In the genomic region with DNA sequence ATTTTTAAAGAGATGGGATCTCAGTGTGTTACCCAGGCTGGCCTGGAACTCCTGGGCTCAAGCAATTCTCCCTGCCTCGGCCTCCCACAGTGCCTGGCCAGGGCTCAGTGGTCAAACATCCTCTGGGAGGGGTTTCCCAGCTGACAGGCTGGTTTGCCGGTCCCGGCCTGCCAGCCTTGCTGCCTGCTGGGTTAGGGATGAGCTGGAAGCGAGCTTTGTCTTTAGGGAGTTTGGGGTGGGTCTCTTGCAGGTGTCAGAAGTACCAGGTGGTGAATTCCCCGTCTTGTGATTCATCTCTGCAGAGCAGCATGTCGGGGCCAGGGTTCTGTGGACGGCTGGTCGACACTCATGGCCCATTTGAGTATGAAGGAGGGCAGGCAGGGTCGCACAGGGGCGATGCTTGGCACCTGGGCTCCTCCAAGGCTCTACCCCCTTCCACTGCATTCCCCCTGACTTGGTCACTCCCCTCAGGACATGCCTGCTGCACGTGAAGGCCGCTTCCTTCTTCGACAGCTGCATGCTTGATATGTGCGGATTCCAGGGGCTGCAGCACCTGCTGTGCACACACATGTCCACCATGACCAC, we compare ENCODE assay signal across 31 cellular contexts. TPM values are rescaled to one million over a fixed set of nuclear protein-coding genes. Genes with fewer than 3 reads are reported as not detected.
"Had no signal": no experiment of that assay in that cellular context is flagged by ENCODE, and none has a peak within 500 bp of the region (broad histone marks: within the 10 kb centered on the region; RNA-seq: fewer than 3 reads in every experiment).

No MANE protein-coding gene starts in this region.

- H3K9ac ChIP-seq: parathyroid adenoma had no signal

- DNase-seq: activated CD8-positive, alpha-beta memory T cell treated with anti-CD3 and anti-CD28 coated beads, Interleukin-2, amount 50 U/mL, for 48 hours; activated naive CD4-positive, alpha-beta T cell; activated T-cell treated with anti-CD3 and anti-CD28 coated beads, Interleukin-2, amount 50 U/mL, for 4 hours; adrenal gland; cerebellar nuclear complex; foreskin fibroblast; hippocampal formation; left ventricle myocardium inferior; right cardiac atrium; stimulated activated CD4-positive, alpha-beta T cell treated with anti-CD3 and anti-CD28 coated beads, Interleukin-12 subunit alpha, Interleukin-12 subunit beta, amount 100 ng/mL, for 4 hours; stimulated activated CD4-positive, alpha-beta T cell treated with anti-CD3 and anti-CD28 coated beads, Interleukin-4, amount 100 ng/mL, for 4 hours; substantia nigra; T1000; uterus had no signal

- H3K9me3 ChIP-seq: adrenal gland, left ventricle myocardium inferior, tibial nerve, uterus had no signal

- H3K36me3 ChIP-seq: adrenal gland, left ventricle myocardium inferior, tibial nerve, uterus had no signal

- H3K4me1 ChIP-seq: adrenal gland, left ventricle myocardium inferior, parathyroid adenoma, tibial nerve, uterus had no signal

- H3K79me2 ChIP-seq: parathyroid adenoma had no signal

- H3K4me1 Mint-ChIP-seq: mesothelial cell of epicardium had no signal

- H3K27me3 Mint-ChIP-seq: stimulated activated naive CD8-positive, alpha-beta T cell treated with anti-CD3 and anti-CD28 coated beads, Interleukin-15, Interleukin-2, amounts not matched to agents 100 ng/mL and 50 ng/mL, for 24 hours had no signal

- H3K27me3 ChIP-seq: adrenal gland, tibial nerve, uterus had no signal

- H3K9me3 Mint-ChIP-seq: activated T-cell treated with anti-CD3 and anti-CD28 coated beads, Interleukin-2, amount 50 U/mL, for 4 hours; activated T-helper 2 cell treated with anti-CD3 and anti-CD28 coated beads, Interferon-gamma antibody, Interleukin-2, Interleukin-4, amounts not matched to agents 10 μg/mL and 5 μg/mL and 100 μg/mL, durations not matched to agents 14 hours and 24 hours and 36 hours; mesothelial cell of epicardium; natural killer cell treated with Interleukin-12 subunit alpha and Interleukin-12 subunit beta and Interleukin-15 and Interleukin-18, amount 100 ng/mL, for 72 hours; stimulated activated naive CD8-positive, alpha-beta T cell treated with anti-CD3 and anti-CD28 coated beads, Interleukin-15, Interleukin-2, amounts not matched to agents 100 ng/mL and 50 ng/mL, for 24 hours; T-helper 1 cell treated with Interleukin-12 subunit alpha and Interleukin-12 subunit beta and Interleukin-4 antibody, amounts not matched to agents 30 μg/mL and 1 μg/mL, for 36 hours; WTC11 had no signal

- H3K27ac ChIP-seq: adrenal gland, coronary artery, left ventricle myocardium inferior, parathyroid adenoma, tibial nerve, uterus had no signal

- H3K4me3 ChIP-seq: adrenal gland, coronary artery, left ventricle myocardium inferior, tibial nerve, uterus had no signal

- H2AFZ ChIP-seq: parathyroid adenoma had no signal

- ATAC-seq: activated T-cell treated with anti-CD3 and anti-CD28 coated beads, Interleukin-2, amount 50 U/mL, for 4 hours; natural killer cell treated with Interleukin-12 subunit alpha and Interleukin-12 subunit beta and Interleukin-15 and Interleukin-18, amount 100 ng/mL, for 72 hours; right cardiac atrium; WTC11 had no signal

- H3K4me3 Mint-ChIP-seq: activated naive CD8-positive, alpha-beta T cell; activated T-cell treated with anti-CD3 and anti-CD28 coated beads, Interleukin-2, amount 50 U/mL, for 4 hours; mesothelial cell of epicardium; natural killer cell treated with Interleukin-12 subunit alpha and Interleukin-12 subunit beta and Interleukin-15 and Interleukin-18, amount 100 ng/mL, for 72 hours; stimulated activated naive CD8-positive, alpha-beta T cell treated with anti-CD3 and anti-CD28 coated beads, Interleukin-15, Interleukin-2, amounts not matched to agents 100 ng/mL and 50 ng/mL, for 24 hours; T-helper 1 cell treated with Interleukin-12 subunit alpha and Interleukin-12 subunit beta and Interleukin-4 antibody, amounts not matched to agents 30 μg/mL and 1 μg/mL, for 36 hours; WTC11 had no signal

- H3K27ac Mint-ChIP-seq: activated naive CD8-positive, alpha-beta T cell; activated T-helper 2 cell treated with anti-CD3 and anti-CD28 coated beads, Interferon-gamma antibody, Interleukin-2, Interleukin-4, amounts not matched to agents 10 μg/mL and 5 μg/mL and 100 μg/mL, durations not matched to agents 14 hours and 24 hours and 36 hours; mesothelial cell of epicardium; natural killer cell treated with Interleukin-12 subunit alpha and Interleukin-12 subunit beta and Interleukin-15 and Interleukin-18, amount 100 ng/mL, for 72 hours; stimulated activated naive CD8-positive, alpha-beta T cell treated with anti-CD3 and anti-CD28 coated beads, Interleukin-15, Interleukin-2, amounts not matched to agents 100 ng/mL and 50 ng/mL, for 24 hours; T-helper 1 cell treated with Interleukin-12 subunit alpha and Interleukin-12 subunit beta and Interleukin-4 antibody, amounts not matched to agents 30 μg/mL and 1 μg/mL, for 36 hours; WTC11 had no signal

- H3K36me3 Mint-ChIP-seq: activated naive CD8-positive, alpha-beta T cell; mesothelial cell of epicardium; natural killer cell treated with Interleukin-12 subunit alpha and Interleukin-12 subunit beta and Interleukin-15 and Interleukin-18, amount 100 ng/mL, for 72 hours; WTC11 had no signal

RNA-seq across cellular contexts. Expression of gene ZAN, which starts 30.3 kb away (rescaled TPM):
- total RNA-seq: activated CD8-positive, alpha-beta memory T cell treated with anti-CD3 and anti-CD28 coated beads for 36 hours; activated T-cell treated with anti-CD3 and anti-CD28 coated beads, Interleukin-2, amount 50 U/mL, for 4 hours; activated T-helper 2 cell treated with anti-CD3 and anti-CD28 coated beads, Interferon-gamma antibody, Interleukin-2, Interleukin-4, amounts not matched to agents 10 μg/mL and 5 μg/mL and 100 μg/mL, durations not matched to agents 14 hours and 24 hours and 36 hours; adrenal gland; epithelial cell of proximal tubule; fibroblast of lung; glomerular endothelial cell; left ventricle myocardium inferior; lung microvascular endothelial cell; mesothelial cell of epicardium; natural killer cell treated with Interleukin-12 subunit alpha and Interleukin-12 subunit beta and Interleukin-15 and Interleukin-18, amount 100 ng/mL, for 72 hours; pulmonary artery endothelial cell; right cardiac atrium; skeletal muscle tissue; tibial nerve had no signal
- polyA plus RNA-seq: adrenal gland, fibroblast of lung, right cardiac atrium had no signal

RNA-seq across cellular contexts. Expression of gene EPO, which starts 43.4 kb away (rescaled TPM):
- total RNA-seq: activated T-cell treated with anti-CD3 and anti-CD28 coated beads, Interleukin-2, amount 50 U/mL, for 4 hours; activated T-helper 2 cell treated with anti-CD3 and anti-CD28 coated beads, Interferon-gamma antibody, Interleukin-2, Interleukin-4, amounts not matched to agents 10 μg/mL and 5 μg/mL and 100 μg/mL, durations not matched to agents 14 hours and 24 hours and 36 hours; adrenal gland; epithelial cell of proximal tubule; fibroblast of lung; glomerular endothelial cell; left ventricle myocardium inferior; lung microvascular endothelial cell; natural killer cell treated with Interleukin-12 subunit alpha and Interleukin-12 subunit beta and Interleukin-15 and Interleukin-18, amount 100 ng/mL, for 72 hours; pulmonary artery endothelial cell; right cardiac atrium; skeletal muscle tissue had no signal
- polyA plus RNA-seq: fibroblast of lung, right cardiac atrium had no signal
